34 cellular contexts compared by ENCODE assay signal in genomic region chr15:32123473-32123872, GRCh38.
"Had no signal": no experiment of that assay in that cellular context is flagged by ENCODE, and none has a peak within 500 bp of the region (broad histone marks: within the 10 kb centered on the region; RNA-seq: fewer than 3 reads in every experiment).

No MANE protein-coding gene starts in this region.

- H3K4me3 ChIP-seq: adrenal gland, cardiac muscle cell had no signal

- DNase-seq: activated B cell treated with CpG ODN at 0.5 μM for 24 hours; activated CD4-positive, alpha-beta memory T cell treated with anti-CD3 and anti-CD28 coated beads for 36 hours; activated CD4-positive, alpha-beta T cell treated with anti-CD3 and anti-CD28 coated beads for 4 hours; activated CD4-positive, alpha-beta T cell treated with anti-CD3 and anti-CD28 coated beads, Interleukin-2, amount 10 ng/mL, durations not matched to agents 24 days and 14 days; activated CD4-positive, alpha-beta T cell treated with anti-CD3 and anti-CD28 coated beads, Interleukin-2, amount 50 U/mL, for 1 hour; activated CD4-positive, alpha-beta T cell treated with anti-CD3 and anti-CD28 coated beads, Interleukin-2, amount 50 U/mL, for 4 hours; activated CD4-positive, CD25-positive, alpha-beta regulatory T cell treated with anti-CD3 and anti-CD28 coated beads, Interleukin-2, amount 50 U/mL, for 72 hours; activated CD8-positive, alpha-beta memory T cell treated with anti-CD3 and anti-CD28 coated beads, Interleukin-2, amount 50 U/mL, for 4 hours; activated CD8-positive, alpha-beta T cell treated with anti-CD3 and anti-CD28 coated beads for 36 hours; activated effector memory CD4-positive, alpha-beta T cell treated with anti-CD3 and anti-CD28 coated beads, Interleukin-2, amount 50 U/mL, for 16 hours; activated gamma-delta T cell treated with Interleukin-2 at 50 U/mL for 16 hours; activated naive CD4-positive, alpha-beta T cell; activated naive CD4-positive, alpha-beta T cell treated with anti-CD3 and anti-CD28 coated beads for 36 hours; activated naive CD4-positive, alpha-beta T cell treated with anti-CD3 and anti-CD28 coated beads, Interleukin-2, amount 50 U/mL, for 16 hours; activated naive CD8-positive, alpha-beta T cell treated with anti-CD3 and anti-CD28 coated beads for 36 hours; activated T-cell treated with anti-CD3 and anti-CD28 coated beads for 4 hours; activated T-cell treated with anti-CD3 and anti-CD28 coated beads, Interleukin-2, amount 50 U/mL, for 1 hour; activated T-cell treated with anti-CD3 and anti-CD28 coated beads, Interleukin-2, amount 50 U/mL, for 4 hours; activated T-cell treated with anti-CD3 and anti-CD28 coated beads, Interleukin-2, amount 50 U/mL, for 72 hours; adrenal gland; amniotic stem cell; aorta; caudate nucleus; cerebellar nuclear complex; T-helper 1 cell; T-helper 2 cell; T-helper 9 cell had no signal

- H3K36me3 ChIP-seq: adrenal gland, cardiac muscle cell had no signal

- H3K4me1 ChIP-seq: adrenal gland had no signal

- FAIRE-seq: astrocyte, bronchial epithelial cell, TTC549 had no signal

- ATAC-seq: activated CD8-positive, alpha-beta T cell treated with anti-CD3 and anti-CD28 coated beads for 36 hours; activated naive CD4-positive, alpha-beta T cell treated with anti-CD3 and anti-CD28 coated beads, Interleukin-2, amount 50 U/mL, for 72 hours; activated T-cell treated with anti-CD3 and anti-CD28 coated beads, Interleukin-2, amount 50 U/mL, for 4 hours; activated T-cell treated with anti-CD3 and anti-CD28 coated beads, Interleukin-2, amount 50 U/mL, for 72 hours; activated T-helper 17 cell treated with anti-CD3 and anti-CD28 coated beads, Interleukin-2, amount 50 U/mL, for 72 hours had no signal

- H3K27me3 ChIP-seq: adrenal gland, cardiac muscle cell had no signal

- H3K27ac ChIP-seq: adrenal gland, cardiac muscle cell, VCaP had no signal
